Comparison of ENCODE assay signal across 1 cellular context in the genomic region with DNA sequence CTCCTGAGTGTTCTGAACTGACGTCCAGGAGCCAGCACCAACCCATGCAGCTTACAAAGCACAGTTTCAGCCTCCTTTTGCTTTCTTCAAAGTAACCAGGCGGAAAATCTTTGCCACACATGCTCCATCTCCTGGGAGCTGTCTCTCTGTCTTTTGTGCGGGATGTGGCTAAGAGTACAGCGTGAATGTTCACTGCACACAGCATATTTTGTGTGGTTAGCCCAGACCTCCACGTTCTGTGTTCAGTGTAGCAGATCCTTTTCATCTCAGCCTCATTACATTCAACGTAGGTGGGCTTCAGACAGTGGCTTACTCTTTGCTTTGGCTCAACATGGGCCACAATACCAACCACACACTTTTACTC.
TF ChIP-seq lines count a peak whose summit lies in the region.

No MANE protein-coding gene starts in this region.

TF ChIP-seq in IMR-90, 13 proteins besides CTCF, POLR2A, EP300 and RAD21:
- TF ChIP-seq FOS (IDR thresholded peaks at IDR 0.05; ENCODE audit: low read depth, low read length) (no peak), NFE2L2 (IDR thresholded peaks at IDR 0.05; ENCODE audit: low read depth, low read length) (no peak), SMC3 (IDR thresholded peaks at IDR 0.05; ENCODE audit: low read depth, low read length) (no peak)
- TF ChIP-seq, protein P1, sequence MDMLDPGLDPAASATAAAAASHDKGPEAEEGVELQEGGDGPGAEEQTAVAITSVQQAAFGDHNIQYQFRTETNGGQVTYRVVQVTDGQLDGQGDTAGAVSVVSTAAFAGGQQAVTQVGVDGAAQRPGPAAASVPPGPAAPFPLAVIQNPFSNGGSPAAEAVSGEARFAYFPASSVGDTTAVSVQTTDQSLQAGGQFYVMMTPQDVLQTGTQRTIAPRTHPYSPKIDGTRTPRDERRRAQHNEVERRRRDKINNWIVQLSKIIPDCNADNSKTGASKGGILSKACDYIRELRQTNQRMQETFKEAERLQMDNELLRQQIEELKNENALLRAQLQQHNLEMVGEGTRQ (IDR thresholded peaks at IDR 0.05; ENCODE audit: low read depth, low read length), result no peak
